ENCODE assay signal across 8 cellular contexts in genomic region chr5:32942225-32942989, GRCh38.
DNase-seq lines count a peak whose midpoint lies in the region; ATAC-seq and FAIRE-seq lines count a peak whose summit lies in the region.

No MANE protein-coding gene starts in this region.

- H3K36me3 Mint-ChIP-seq in activated CD8-positive, alpha-beta memory T cell treated with anti-CD3 and anti-CD28 coated beads, Interleukin-2, amount 10 ng/mL, durations not matched to agents 7 days and 5 days, result no peaks in the 10 kb centered on the region

- H3K4me1 Mint-ChIP-seq in activated CD8-positive, alpha-beta memory T cell treated with anti-CD3 and anti-CD28 coated beads, Interleukin-2, amount 10 ng/mL, durations not matched to agents 7 days and 5 days, result no peaks in the 10 kb centered on the region

- H3K27ac Mint-ChIP-seq in activated CD8-positive, alpha-beta memory T cell treated with anti-CD3 and anti-CD28 coated beads, Interleukin-2, amount 10 ng/mL, durations not matched to agents 7 days and 5 days, result no peak overlapping the region

- CTCF ChIA-PET in activated CD8-positive, alpha-beta memory T cell treated with anti-CD3 and anti-CD28 coated beads, Interleukin-2, amount 10 ng/mL, durations not matched to agents 7 days and 5 days (lab: Charles Lee), result no interaction called here

- H3K27me3 Mint-ChIP-seq in activated CD8-positive, alpha-beta memory T cell treated with anti-CD3 and anti-CD28 coated beads, Interleukin-2, amount 10 ng/mL, durations not matched to agents 7 days and 5 days, result no peaks in the 10 kb centered on the region

- FAIRE-seq in GM19239 (lab: Jason Lieb, UNC), result no peak

- H3K9me3 Mint-ChIP-seq in activated CD8-positive, alpha-beta memory T cell treated with anti-CD3 and anti-CD28 coated beads, Interleukin-2, amount 10 ng/mL, durations not matched to agents 7 days and 5 days (ENCODE audit: low read depth), result peaks cover 2% of the 10 kb centered on the region

- DNase-seq in Caki2 (ENCODE audit: low read depth) (peak; percentile 4), GM19239 (ENCODE audit: insufficient read length, low spot score) (peak; percentile 9), SW480 (ENCODE audit: low spot score) (peak; percentile 9), left kidney (ENCODE audit: low read depth, low spot score) (peak; percentile 40), NCI-H1105 (lab: John Stamatoyannopoulos, UW) (no peak)
- DNase-seq in activated CD8-positive, alpha-beta memory T cell treated with anti-CD3 and anti-CD28 coated beads, Interleukin-2, amount 10 ng/mL, durations not matched to agents 7 days and 5 days, result no peak
- no peak for DNase-seq in stimulated activated CD4-positive, alpha-beta T cell treated with anti-CD3 and anti-CD28 coated beads, Interleukin-12 subunit alpha, Interleukin-12 subunit beta, amount 100 ng/mL, for 4 hours

- no peak overlapping the region for H3K4me3 Mint-ChIP-seq in activated CD8-positive, alpha-beta memory T cell treated with anti-CD3 and anti-CD28 coated beads, Interleukin-2, amount 10 ng/mL, durations not matched to agents 7 days and 5 days

- in situ Hi-C loops in Caki2 (cut with HindIII; ENCODE audit: low pct_unique_long_range_greater_than_20kb, low sequenced_read_pairs), result no loop called here

- peak; percentile 83 for ATAC-seq in HG03521 (IDR thresholded peaks at IDR 0.05; ENCODE audit: unreplicated experiment)
- no peak for ATAC-seq in activated CD8-positive, alpha-beta memory T cell treated with anti-CD3 and anti-CD28 coated beads, Interleukin-2, amount 10 ng/mL, durations not matched to agents 7 days and 5 days

Comparison
In these comparisons a context has a peak if more than half of its experiments do, and no peak if none do; other contexts are left out.
1. DNase-seq: peak in Caki2 (single experiment), GM19239 (single experiment), SW480 (single experiment) and left kidney (single experiment); none in activated CD8-positive, alpha-beta memory T cell treated with anti-CD3 and anti-CD28 coated beads, Interleukin-2, amount 10 ng/mL, durations not matched to agents 7 days and 5 days (single experiment), NCI-H1105 (single experiment) and stimulated activated CD4-positive, alpha-beta T cell treated with anti-CD3 and anti-CD28 coated beads, Interleukin-12 subunit alpha, Interleukin-12 subunit beta, amount 100 ng/mL, for 4 hours (single experiment).